ENCODE assay signal across 1 cellular context in genomic region chr13:36685912-36686311, GRCh38.
TF ChIP-seq lines count a peak whose summit lies in the region.

No MANE protein-coding gene starts in this region.

TF ChIP-seq in IMR-90, 13 proteins besides CTCF, POLR2A, EP300 and RAD21 (continued from another document):
- TF ChIP-seq ELK1 (IDR thresholded peaks at IDR 0.05; ENCODE audit: borderline replicate concordance, low read depth, low read length) (no peak), BHLHE40 (IDR thresholded peaks at IDR 0.05; ENCODE audit: low read depth, low read length) (no peak), RCOR1 (IDR thresholded peaks at IDR 0.05; ENCODE audit: insufficient replicate concordance, low read length) (no peak), SMC3 (IDR thresholded peaks at IDR 0.05; ENCODE audit: low read depth, low read length) (no peak), RFX5 (IDR thresholded peaks at IDR 0.05; ENCODE audit: low read depth, low read length) (no peak)
